In genomic region chr1:56377407-56377806, GRCh38 we compare ENCODE assay signal across 16 cellular contexts.
"Had no signal": no experiment of that assay in that cellular context is flagged by ENCODE, and none has a peak within 500 bp of the region (broad histone marks: within the 10 kb centered on the region; RNA-seq: fewer than 3 reads in every experiment).

No MANE protein-coding gene starts in this region.

- H3K27me3 ChIP-seq: neural progenitor cell, ovary had no signal

- H3K36me3 ChIP-seq: lower lobe of right lung, neural progenitor cell, ovary had no signal

- ATAC-seq: activated T-helper 17 cell treated with anti-CD3 and anti-CD28 coated beads, Interleukin-2, amount 50 U/mL, for 72 hours; effector memory CD8-positive, alpha-beta T cell; stimulated activated memory B cell treated with anti-CD40 and anti-IgM and Interleukin-4, amounts not matched to agents 10 μg/mL and 1 μg/mL and 100 μg/mL, for 72 hours; T-helper 17 cell had no signal

- DNase-seq: activated B cell treated with CpG ODN at 0.5 μM for 24 hours; activated CD4-positive, alpha-beta T cell treated with anti-CD3 and anti-CD28 coated beads, Interleukin-2, amount 10 ng/mL, durations not matched to agents 7 days and 5 days; activated CD8-positive, alpha-beta memory T cell treated with anti-CD3 and anti-CD28 coated beads for 24 hours; activated naive CD4-positive, alpha-beta T cell treated with anti-CD3 and anti-CD28 coated beads for 36 hours; effector memory CD8-positive, alpha-beta T cell; kidney; lower lobe of right lung; midbrain; retina; T-helper 17 cell had no signal

- H3K9me3 ChIP-seq: lower lobe of right lung, ovary had no signal

- H3K27ac ChIP-seq: epithelial cell of prostate, lower lobe of right lung, neural progenitor cell, ovary, SK-N-MC had no signal

- H3K4me3 ChIP-seq: lower lobe of right lung, neural progenitor cell, ovary, SK-N-MC had no signal
